3 cellular contexts compared by ENCODE assay signal in the genomic region with DNA sequence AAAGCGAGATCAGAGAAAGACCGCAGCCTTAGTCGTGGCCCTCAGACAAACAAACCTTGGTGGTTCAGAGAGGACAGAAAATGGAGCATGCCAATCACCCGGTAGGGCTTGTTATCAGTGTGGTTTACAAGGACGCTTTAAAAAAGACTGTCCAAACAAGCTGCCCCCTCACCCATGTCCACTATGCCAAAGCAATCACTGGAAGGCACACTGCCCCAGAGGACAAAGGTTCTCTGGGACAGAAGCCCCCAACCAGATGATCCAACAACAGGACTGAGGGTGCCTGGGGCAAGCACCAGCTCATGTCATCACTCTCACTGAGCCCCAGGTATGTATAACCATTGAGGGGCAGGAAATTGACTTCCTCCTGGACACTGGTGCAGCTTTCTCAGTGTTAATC. TPM values are rescaled to one million over a fixed set of nuclear protein-coding genes. Genes with fewer than 3 reads are reported as not detected.
"Had no signal": no experiment of that assay in that cellular context is flagged by ENCODE, and none has a peak within 500 bp of the region (broad histone marks: within the 10 kb centered on the region; RNA-seq: fewer than 3 reads in every experiment).

No MANE protein-coding gene starts in this region.

RNA-seq across cellular contexts. Expression of gene IFIT1B, which starts 31.4 kb away (rescaled TPM):
- total RNA-seq: LHCN-M2, MCF 10A, NCI-H460 had no signal
